In genomic region chr17:74328487-74328886, GRCh38 we compare ENCODE assay signal across 27 cellular contexts. TPM values are rescaled to one million over a fixed set of nuclear protein-coding genes. Genes with fewer than 3 reads are reported as not detected.
"Had no signal": no experiment of that assay in that cellular context is flagged by ENCODE, and none has a peak within 500 bp of the region (broad histone marks: within the 10 kb centered on the region; RNA-seq: fewer than 3 reads in every experiment).

No MANE protein-coding gene starts in this region.

- H3K27ac ChIP-seq: brain microvascular endothelial cell, esophagus muscularis mucosa, left ventricle myocardium inferior, right atrium auricular region, SJSA1, skin epidermis had no signal

- H3K4me3 ChIP-seq: esophagus muscularis mucosa, left ventricle myocardium inferior, mucosa of descending colon, right atrium auricular region, SJSA1, skin epidermis had no signal

- H3K36me3 Mint-ChIP-seq: activated naive CD8-positive, alpha-beta T cell treated with anti-CD3 and anti-CD28 coated beads, Interleukin-2, amount 10 ng/mL, durations not matched to agents 7 days and 5 days; memory B cell had no signal

- H3K27me3 ChIP-seq: right atrium auricular region had no signal

- DNase-seq: activated CD4-positive, alpha-beta T cell treated with anti-CD3 and anti-CD28 coated beads, Interleukin-2, amount 50 U/mL, for 48 hours; activated CD8-positive, alpha-beta memory T cell treated with anti-CD3 and anti-CD28 coated beads, Interleukin-2, amount 50 U/mL, for 4 hours; activated gamma-delta T cell treated with Interleukin-2 at 50 U/mL for 16 hours; activated naive CD8-positive, alpha-beta T cell treated with anti-CD3 and anti-CD28 coated beads, Interleukin-2, amount 10 ng/mL, durations not matched to agents 7 days and 5 days; activated T-cell treated with anti-CD3 and anti-CD28 coated beads, Interleukin-2, amount 50 U/mL, for 48 hours; brain microvascular endothelial cell; hippocampal formation; kidney; left ventricle myocardium inferior; mucosa of descending colon; occipital lobe; stimulated activated CD4-positive, alpha-beta T cell treated with anti-CD3 and anti-CD28 coated beads, Interleukin-15, amount 100 ng/mL, for 24 hours; stimulated activated CD4-positive, alpha-beta T cell treated with anti-CD3 and anti-CD28 coated beads, Interleukin-4, amount 100 ng/mL, for 1 hour; stimulated activated naive CD4-positive, alpha-beta T cell; trophoblast cell had no signal

- H3K4me3 Mint-ChIP-seq: activated naive CD8-positive, alpha-beta T cell treated with anti-CD3 and anti-CD28 coated beads, Interleukin-2, amount 10 ng/mL, durations not matched to agents 7 days and 5 days; memory B cell had no signal

- H3K27ac Mint-ChIP-seq: memory B cell, progenitor cell of endocrine pancreas had no signal

- H3K9me3 Mint-ChIP-seq: activated naive CD8-positive, alpha-beta T cell treated with anti-CD3 and anti-CD28 coated beads, Interleukin-2, amount 10 ng/mL, durations not matched to agents 7 days and 5 days; memory B cell had no signal

- ATAC-seq: mucosa of descending colon; naive thymus-derived CD4-positive, alpha-beta T cell had no signal

- H3K36me3 ChIP-seq: brain microvascular endothelial cell, esophagus muscularis mucosa, left ventricle myocardium inferior, right atrium auricular region, SJSA1 had no signal

- H3K9me3 ChIP-seq: esophagus muscularis mucosa, left ventricle myocardium inferior, mucosa of descending colon, right atrium auricular region had no signal

RNA-seq across cellular contexts. Expression of gene KIF19, which starts 2.5 kb away (rescaled TPM):
- total RNA-seq: occipital lobe, SJSA1 had no signal
- polyA plus RNA-seq: naive thymus-derived CD4-positive, alpha-beta T cell had no signal

RNA-seq across cellular contexts. Expression of gene BTBD17, which starts 33.2 kb away (rescaled TPM):
- total RNA-seq: activated naive CD8-positive, alpha-beta T cell treated with anti-CD3 and anti-CD28 coated beads, Interleukin-2, amount 10 ng/mL, durations not matched to agents 7 days and 5 days; dermis microvascular lymphatic vessel endothelial cell; glomerular endothelial cell; kidney; left ventricle myocardium inferior; naive thymus-derived CD4-positive, alpha-beta T cell; right atrium auricular region; SJSA1; subcutaneous adipose tissue; T-helper 2 cell treated with Interferon-gamma antibody and Interleukin-4, amounts not matched to agents 100 ng/mL and 5 ng/mL, for 36 hours had no signal
- polyA plus RNA-seq: naive thymus-derived CD4-positive, alpha-beta T cell had no signal

RNA-seq across cellular contexts. Expression of gene GPR142, which starts 38.8 kb away (rescaled TPM):
- total RNA-seq: activated naive CD8-positive, alpha-beta T cell treated with anti-CD3 and anti-CD28 coated beads, Interleukin-2, amount 10 ng/mL, durations not matched to agents 7 days and 5 days; cerebellum; glomerular endothelial cell; kidney; left ventricle myocardium inferior; naive thymus-derived CD4-positive, alpha-beta T cell; occipital lobe; right atrium auricular region; SJSA1; T-helper 2 cell treated with Interferon-gamma antibody and Interleukin-4, amounts not matched to agents 100 ng/mL and 5 ng/mL, for 36 hours had no signal
- polyA plus RNA-seq: naive thymus-derived CD4-positive, alpha-beta T cell had no signal

RNA-seq across cellular contexts. Expression of gene DNAI2, which starts 54.5 kb away (rescaled TPM):
- total RNA-seq: esophagus muscularis mucosa, glomerular endothelial cell, left ventricle myocardium inferior, mucosa of descending colon, occipital lobe, progenitor cell of endocrine pancreas, right atrium auricular region, SJSA1, subcutaneous adipose tissue had no signal
